ENCODE assay signal across 9 cellular contexts in the genomic region with DNA sequence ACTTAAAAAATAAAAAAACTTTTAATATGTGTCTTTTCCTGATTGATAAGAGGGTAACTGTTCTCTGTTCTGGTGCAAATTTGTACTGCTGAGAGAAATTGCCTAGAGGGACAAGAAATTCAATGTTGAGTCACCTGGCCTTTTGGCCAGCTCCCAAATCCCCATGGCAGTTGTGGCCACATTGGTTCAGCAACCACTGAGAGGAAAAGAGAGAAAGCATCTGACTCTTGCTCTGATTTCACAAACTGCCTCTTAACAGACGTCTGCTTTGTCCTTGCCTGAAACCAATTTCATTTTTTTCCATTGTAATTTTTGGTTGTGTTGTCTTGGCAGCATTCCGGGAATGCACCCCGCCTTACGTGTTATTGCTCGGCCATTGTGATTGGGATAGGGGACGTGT. TPM values are rescaled to one million over a fixed set of nuclear protein-coding genes. Genes with fewer than 3 reads are reported as not detected.
DNase-seq lines count a peak whose midpoint lies in the region; ATAC-seq and TF ChIP-seq lines count a peak whose summit lies in the region.
"Had no signal": no experiment of that assay in that cellular context is flagged by ENCODE, and none has a peak within 500 bp of the region (broad histone marks: within the 10 kb centered on the region; RNA-seq: fewer than 3 reads in every experiment).

No MANE protein-coding gene starts in this region.

- DNase-seq in NCI-H146 (lab: John Stamatoyannopoulos, UW) (peak; percentile 23), NCI-H146 treated with DMSO at 0.1 percent for 48 hours (lab: John Stamatoyannopoulos, UW; ENCODE audit: unreplicated experiment) (no peak), OCI-M1 (lab: John Stamatoyannopoulos, UW) (peak; percentile 32), chondrocyte (ENCODE audit: low spot score) (no peak), sciatic nerve (ENCODE audit: low spot score) (peak; percentile 83), OCI-LY7 (ENCODE audit: low spot score) (no peak)
- DNase-seq: activated T-cell treated with anti-CD3 and anti-CD28 coated beads for 4 hours had no signal

- peaks cover 41% of the 10 kb centered on the region for H3K4me1 Mint-ChIP-seq in chondrocyte (ENCODE audit: low read depth)

- no peak overlapping the region for H2AFZ ChIP-seq in OCI-LY7 (ENCODE audit: low read length)

- no peak overlapping the region for H3K4me2 ChIP-seq in OCI-LY7 (ENCODE audit: low read length)

- POLR2A ChIA-PET in OCI-LY7 (lab: Charles Lee), result no interaction called here

- ATAC-seq in sciatic nerve, result peak; percentile 95
- ATAC-seq in GM21515 (IDR thresholded peaks at IDR 0.05; ENCODE audit: unreplicated experiment), result no peak
- no peak for ATAC-seq in GM19324 (IDR thresholded peaks at IDR 0.05; ENCODE audit: low FRiP score, unreplicated experiment)

- no peaks in the 10 kb centered on the region; the same call in 1 of the 2 replicates for H3K79me2 ChIP-seq in OCI-LY7 (ENCODE audit: insufficient read depth, low read depth, low read length)

- H3K27ac ChIP-seq in OCI-LY7 (ENCODE audit: low read depth, low read length, poor library complexity, severe bottlenecking), result no peak overlapping the region

- CTCF ChIA-PET in OCI-LY7 (lab: Charles Lee; ENCODE audit: unreplicated experiment), result no interaction called here

- no peak for TF ChIP-seq CTCF in chondrocyte (IDR thresholded peaks at IDR 0.05)
- TF ChIP-seq CTCF in OCI-LY7 (conservative IDR thresholded peaks at IDR 0.05; ENCODE audit: low read length), result no peak

- H3K4me3 Mint-ChIP-seq in chondrocyte (ENCODE audit: unreplicated experiment), result no peak overlapping the region

- no peak overlapping the region for H3K4me3 ChIP-seq in OCI-LY7 (ENCODE audit: low read depth, low read length, poor library complexity, severe bottlenecking)

- peaks cover 7% of the 10 kb centered on the region for H3K36me3 Mint-ChIP-seq in chondrocyte (ENCODE audit: low read depth)

- intact Hi-C loops in sciatic nerve (cut with DNase I), result no loop called here
- intact Hi-C loops in OCI-LY7 (cut with micrococcal nuclease; ENCODE audit: unreplicated experiment), result no loop called here

- H3K9me3 Mint-ChIP-seq in chondrocyte (ENCODE audit: low read depth), result no peaks in the 10 kb centered on the region

- H3K27me3 Mint-ChIP-seq in chondrocyte (ENCODE audit: low read depth), result no peaks in the 10 kb centered on the region

- H3K36me3 ChIP-seq in OCI-LY7 (ENCODE audit: insufficient read depth, low read length), result no peaks in the 10 kb centered on the region

- no TSS peak for BruUV-seq in OCI-LY7 (replicated peaks; lab: Mats Ljungman, UMichigan)

- H3K4me1 ChIP-seq in OCI-LY7 (ENCODE audit: insufficient read depth, low read length, poor library complexity, severe bottlenecking), result no peaks in the 10 kb centered on the region

- H3K9me3 ChIP-seq in OCI-LY7 (ENCODE audit: low read length), result no peaks in the 10 kb centered on the region

- H3K27ac Mint-ChIP-seq in chondrocyte (ENCODE audit: unreplicated experiment), result peak overlapping the region; percentile 75

- H4K20me1 ChIP-seq in OCI-LY7 (ENCODE audit: insufficient read depth, low read length), result no peaks in the 10 kb centered on the region

- no peaks in the 10 kb centered on the region for H3K9me2 ChIP-seq in OCI-LY7 (ENCODE audit: insufficient read depth, low read length)

RNA-seq across cellular contexts. Expression of a gene that starts 42.4 kb away (rescaled TPM):
- total RNA-seq in chondrocyte, result 37.6 to 77.6 TPM (median 40.0 TPM) in 3 replicates
- total RNA-seq in sciatic nerve, result 75.0 TPM
- total RNA-seq in OCI-LY7 (2014; rRNA removed; shearing (Covaris generic)), result 0.06 TPM in 1 of 2 replicates, not detected in the other
- total RNA-seq in OCI-LY7 (2022), result not detected in 2 replicates

Comparison
In these comparisons a context has a peak if more than half of its experiments do, and no peak if none do; other contexts are left out.
1. DNase-seq: peak in NCI-H146 (single experiment), OCI-M1 (single experiment) and sciatic nerve (single experiment); none in NCI-H146 treated with DMSO at 0.1 percent for 48 hours (single experiment), chondrocyte (single experiment) and OCI-LY7 (single experiment).
2. RNA of a gene that starts 42.4 kb away (total RNA-seq): 75.0 TPM in sciatic nerve (single experiment) and 37.6 to 77.6 TPM in chondrocyte; 0.06 TPM in OCI-LY7; every median in the first group is over 10 times any median in the second.